ENCODE assay signal across 1 cellular context in genomic region chr1:194297999-194298598, GRCh38.
TF ChIP-seq lines count a peak whose summit lies in the region.

No MANE protein-coding gene starts in this region.

TF ChIP-seq in K562, 482 proteins besides CTCF, POLR2A, EP300 and RAD21 (continued from another document and continues in another):
- TF ChIP-seq MGA (IDR thresholded peaks at IDR 0.05), result no peak
- no peak for TF ChIP-seq ZBTB5 (IDR thresholded peaks at IDR 0.05)
- TF ChIP-seq ESRRB (CRISPR knock-in tag; IDR thresholded peaks at IDR 0.05; ENCODE audit: borderline replicate concordance), result no peak
- TF ChIP-seq NCOR1 (IDR thresholded peaks at IDR 0.05), result no peak
- TF ChIP-seq SMARCE1 (IDR thresholded peaks at IDR 0.05), result no peak
- no peak for TF ChIP-seq ZFX (CRISPR knock-in tag; IDR thresholded peaks at IDR 0.05)
- TF ChIP-seq GTF3C2 (IDR thresholded peaks at IDR 0.05; ENCODE audit: borderline replicate concordance, extremely low read depth, insufficient read length), result no peak
- TF ChIP-seq CREB1 (IDR thresholded peaks at IDR 0.05), result no peak
- no peak for TF ChIP-seq CREB1 (CRISPR knock-in tag; IDR thresholded peaks at IDR 0.05)
- TF ChIP-seq PYGO2 (tag; IDR thresholded peaks at IDR 0.05), result no peak
- TF ChIP-seq FOXJ2 (tag; IDR thresholded peaks at IDR 0.05), result no peak
- no peak for TF ChIP-seq ID3 (CRISPR knock-in tag; IDR thresholded peaks at IDR 0.05)
- no peak for TF ChIP-seq ID3 (tag; IDR thresholded peaks at IDR 0.05)
- no peak for TF ChIP-seq RBM15 (IDR thresholded peaks at IDR 0.05; ENCODE audit: insufficient read depth, low read length)
- TF ChIP-seq SUPT5H (IDR thresholded peaks at IDR 0.05), result no peak
- TF ChIP-seq RBFOX2 (IDR thresholded peaks at IDR 0.05; ENCODE audit: low read depth, low read length), result no peak
- no peak for TF ChIP-seq ZFP1 (CRISPR knock-in tag; IDR thresholded peaks at IDR 0.05)
- TF ChIP-seq AFF4 (CRISPR knock-in tag; IDR thresholded peaks at IDR 0.05), result no peak
- no peak for TF ChIP-seq NFIX (CRISPR knock-in tag; IDR thresholded peaks at IDR 0.05; ENCODE audit: low read depth)
- no peak for TF ChIP-seq KDM1A (IDR thresholded peaks at IDR 0.05)
- no peak for TF ChIP-seq CBX5 (IDR thresholded peaks at IDR 0.05; ENCODE audit: borderline replicate concordance, low read depth)
- no peak for TF ChIP-seq PBX2 (CRISPR knock-in tag; IDR thresholded peaks at IDR 0.05; ENCODE audit: low read depth)
- TF ChIP-seq PBX2 (tag; conservative IDR thresholded peaks at IDR 0.05; ENCODE audit: low read depth), result no peak
- TF ChIP-seq PPARD (CRISPR knock-in tag; IDR thresholded peaks at IDR 0.05), result no peak
- no peak for TF ChIP-seq ZNF224 (CRISPR knock-in tag; IDR thresholded peaks at IDR 0.05)
- no peak for TF ChIP-seq STAT6 (CRISPR knock-in tag; IDR thresholded peaks at IDR 0.05)
- no peak for TF ChIP-seq SP2 (IDR thresholded peaks at IDR 0.05; ENCODE audit: extremely low read depth, low read depth, low read length, poor library complexity, severe bottlenecking)
